In the genomic region with DNA sequence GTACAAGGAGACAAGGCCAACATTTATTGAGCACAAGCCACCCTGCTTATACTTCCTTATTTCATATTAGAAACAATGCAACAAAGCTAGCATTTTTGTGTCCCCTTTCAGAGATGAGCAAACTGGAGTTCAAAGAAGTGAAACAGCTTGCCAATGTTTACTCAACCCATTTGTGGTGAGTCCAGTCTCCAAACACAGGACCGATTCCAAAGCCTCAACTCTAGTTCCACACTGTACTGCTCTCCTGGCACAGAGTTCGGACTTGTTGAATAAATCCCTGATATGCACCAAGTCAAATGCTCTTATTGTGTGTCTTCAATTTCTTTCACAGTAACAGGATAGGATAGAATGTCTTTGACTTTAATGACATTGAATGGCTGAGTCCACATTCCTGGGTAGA, we compare ENCODE assay signal across 1 cellular context.
TF ChIP-seq lines count a peak whose summit lies in the region.

No MANE protein-coding gene starts in this region.

TF ChIP-seq in IMR-90, 13 proteins besides CTCF, POLR2A, EP300 and RAD21 (continued from another document):
- TF ChIP-seq, protein P1, sequence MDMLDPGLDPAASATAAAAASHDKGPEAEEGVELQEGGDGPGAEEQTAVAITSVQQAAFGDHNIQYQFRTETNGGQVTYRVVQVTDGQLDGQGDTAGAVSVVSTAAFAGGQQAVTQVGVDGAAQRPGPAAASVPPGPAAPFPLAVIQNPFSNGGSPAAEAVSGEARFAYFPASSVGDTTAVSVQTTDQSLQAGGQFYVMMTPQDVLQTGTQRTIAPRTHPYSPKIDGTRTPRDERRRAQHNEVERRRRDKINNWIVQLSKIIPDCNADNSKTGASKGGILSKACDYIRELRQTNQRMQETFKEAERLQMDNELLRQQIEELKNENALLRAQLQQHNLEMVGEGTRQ (IDR thresholded peaks at IDR 0.05; ENCODE audit: low read depth, low read length): no peak
- TF ChIP-seq RCOR1 (IDR thresholded peaks at IDR 0.05; ENCODE audit: insufficient replicate concordance, low read length): no peak
